In genomic region chr14:24141030-24141880, GRCh38 we compare ENCODE assay signal across 8 cellular contexts. TPM values are rescaled to one million over a fixed set of nuclear protein-coding genes. Genes with fewer than 3 reads are reported as not detected.
DNase-seq lines count a peak whose midpoint lies in the region; ATAC-seq, FAIRE-seq and TF ChIP-seq lines count a peak whose summit lies in the region.

Gene EMC9, minus strand, starts transcription at chr14:24141591. Its CDS starts 287 bp downstream, at chr14:24141304.

- peak; percentile 33 to 95 (median 63) for TF ChIP-seq CTCF in prostate gland (IDR thresholded peaks at IDR 0.05)

- under 1% methylated on average over 68 of the region's 68 CpGs for WGBS in prostate gland

- peak; percentile 94 for TF ChIP-seq POLR2A in prostate gland (IDR thresholded peaks at IDR 0.05)

- peak within 1 kb of the TSS; percentile 54 to 88 for H3K4me3 ChIP-seq in prostate gland

- no peaks in the 10 kb centered on the region for H3K27me3 ChIP-seq in prostate gland (replicated peaks; ENCODE audit: insufficient read depth)

- peaks cover 3% of the 10 kb centered on the region in 2 donors for H3K36me3 ChIP-seq in prostate gland

- no peak for FAIRE-seq in urothelium cell line (lab: Jason Lieb, UNC)

- intact Hi-C loops in left ventricle myocardium superior (cut with micrococcal nuclease) (no loop called here), prostate gland (cut with DNase I) (loop anchor here (2.0 kb wide), 1 partner anchor 26 kb away; the partner anchor contains the start of genes DCAF11 and NRL)

- H3K27ac ChIP-seq in angular gyrus (ENCODE audit: low read depth, low read length) (peak within 1 kb of the TSS; percentile 91), prostate gland (peak within 1 kb of the TSS; percentile 91 to 95)

- peak; percentile 99 to 100 for DNase-seq in NCI-H187 (lab: John Stamatoyannopoulos, UW)
- peak; percentile 98 to 100 (median 99) for DNase-seq in T-helper 2 cell
- DNase-seq in left ventricle myocardium superior: peak; percentile 100
- peak; percentile 100 for DNase-seq in prostate gland (ENCODE audit: low spot score)
- DNase-seq in urothelium cell line (ENCODE audit: low spot score): peak; percentile 97

- ATAC-seq in GM18498 (IDR thresholded peaks at IDR 0.05; ENCODE audit: unreplicated experiment) (peak; percentile 88), HG02938 (IDR thresholded peaks at IDR 0.05; ENCODE audit: unreplicated experiment) (peak; percentile 86), left ventricle myocardium superior (peak; percentile 93)

- no peaks in the 10 kb centered on the region for H3K9me3 ChIP-seq in prostate gland

- H3K4me1 ChIP-seq in prostate gland (replicated peaks): peaks cover 13% of the 10 kb centered on the region

RNA-seq across cellular contexts. Expression of gene EMC9, which starts in this region (rescaled TPM):
- total RNA-seq in left ventricle myocardium superior (16.4 TPM), prostate gland (10 to 100 TPM; 13.1 to 13.6 TPM)

Comparison
In these comparisons a context has a peak if more than half of its experiments do, and no peak if none do; other contexts are left out.
1. Peak in every context shown above with its lines: DNase-seq, ATAC-seq, H3K4me3 ChIP-seq and H3K27ac ChIP-seq.